ENCODE assay signal across 14 cellular contexts in genomic region chr15:90024406-90024805, GRCh38. TPM values are rescaled to one million over a fixed set of nuclear protein-coding genes. Genes with fewer than 3 reads are reported as not detected.
DNase-seq lines count a peak whose midpoint lies in the region; ATAC-seq and TF ChIP-seq lines count a peak whose summit lies in the region.
"Had no signal": no experiment of that assay in that cellular context is flagged by ENCODE, and none has a peak within 500 bp of the region (broad histone marks: within the 10 kb centered on the region; RNA-seq: fewer than 3 reads in every experiment).

No MANE protein-coding gene starts in this region.

- 86% methylated on average over 1 of the region's 4 CpGs for WGBS in mammary epithelial cell (ENCODE audit: low coverage, missing lambda C conversion rate)

- H4K20me1 ChIP-seq in mammary epithelial cell (ENCODE audit: insufficient read depth, low read length), result no peaks in the 10 kb centered on the region

- H3K36me3 Mint-ChIP-seq in MCF 10A (ENCODE audit: insufficient read depth, unreplicated experiment) (peaks cover 4% of the 10 kb centered on the region), immature natural killer cell (peaks cover 0 to 5% (median 3%) of the 10 kb centered on the region in 3 donors)

- intact Hi-C loops in MCF 10A (cut with micrococcal nuclease), result no loop called here
- intact Hi-C loops in mammary epithelial cell (cut with micrococcal nuclease), result no loop called here
- intact Hi-C loops in posterior vena cava (cut with DNase I), result no loop called here

- H3K9ac ChIP-seq in mammary epithelial cell (ENCODE audit: insufficient read depth, low read length), result no peak overlapping the region

- H3K36me3 ChIP-seq in mammary epithelial cell (ENCODE audit: insufficient read depth, low read length), result no peaks in the 10 kb centered on the region
- H3K36me3 ChIP-seq: Peyer's patch had no signal

- H3K27me3 Mint-ChIP-seq in MCF 10A (ENCODE audit: insufficient read depth, unreplicated experiment), result no peaks in the 10 kb centered on the region
- no peaks in the 10 kb centered on the region for H3K27me3 Mint-ChIP-seq in immature natural killer cell (ENCODE audit: low read depth in 3 of 3)
- H3K27me3 Mint-ChIP-seq: CD4-positive, alpha-beta T cell had no signal

- CTCF ChIA-PET in MCF 10A (lab: Yijun Ruan, JAX) (no interaction called here), mammary epithelial cell (lab: Charles Lee; ENCODE audit: low non-redundant PET) (no interaction called here)

- H3K79me2 ChIP-seq in mammary epithelial cell (ENCODE audit: insufficient read depth, low read length), result peaks cover 48% of the 10 kb centered on the region

- no peak overlapping the region for H3K4me3 Mint-ChIP-seq in MCF 10A (ENCODE audit: unreplicated experiment)
- H3K4me3 Mint-ChIP-seq in immature natural killer cell, result no peak overlapping the region
- H3K4me3 Mint-ChIP-seq: CD4-positive, alpha-beta T cell had no signal

- H3K9me3 Mint-ChIP-seq in MCF 10A (ENCODE audit: unreplicated experiment) (no peaks in the 10 kb centered on the region), immature natural killer cell (no peaks in the 10 kb centered on the region)
- H3K9me3 Mint-ChIP-seq: CD4-positive, alpha-beta T cell had no signal

- no peak overlapping the region for H3K27ac ChIP-seq in mammary epithelial cell (ENCODE audit: insufficient read depth, low read depth, low read length)
- H3K27ac ChIP-seq: Peyer's patch had no signal

- no peak overlapping the region for H3K4me3 ChIP-seq in mammary epithelial cell (replicated peaks in 1 of 3; ENCODE audit: insufficient read depth in 1 of 3, low read depth in 2 of 3, low read length in 3 of 3)
- H3K4me3 ChIP-seq: Peyer's patch had no signal

- H3K4me1 Mint-ChIP-seq in MCF 10A (ENCODE audit: insufficient read depth, unreplicated experiment) (no peaks in the 10 kb centered on the region), immature natural killer cell (peaks cover 37 to 58% of the 10 kb centered on the region in 2 donors)

- no peaks in the 10 kb centered on the region for H3K4me1 ChIP-seq in mammary epithelial cell (ENCODE audit: insufficient read depth, low read length)

- no peak for TF ChIP-seq CTCF in MCF 10A (IDR thresholded peaks at IDR 0.05; ENCODE audit: unreplicated experiment)
- TF ChIP-seq CTCF in mammary epithelial cell (conservative IDR thresholded peaks at IDR 0.05 in 1 of 2, IDR thresholded peaks at IDR 0.05 in 1 of 2; ENCODE audit: extremely low read depth in 1 of 2, insufficient read depth in 1 of 2, low read depth in 1 of 2, low read length in 2 of 2), result no peak

- no peak for ATAC-seq in GM19324 (IDR thresholded peaks at IDR 0.05; ENCODE audit: low FRiP score, unreplicated experiment)
- ATAC-seq in GM21576 (IDR thresholded peaks at IDR 0.05; ENCODE audit: unreplicated experiment), result no peak

- in situ Hi-C loops in mammary epithelial cell (cut with MboI; ENCODE audit: low sequenced_read_pairs in 2 of 2), result no loop called here

- H3K9me3 ChIP-seq in mammary epithelial cell (replicated peaks; ENCODE audit: insufficient read depth, low read length), result no peaks in the 10 kb centered on the region
- H3K9me3 ChIP-seq: Peyer's patch had no signal

- dilution Hi-C loops in mammary epithelial cell (cut with HindIII; ENCODE audit: low sequenced_read_pairs), result no loop called here

- no peak overlapping the region for H3K4me2 ChIP-seq in mammary epithelial cell (ENCODE audit: insufficient read depth, low read depth, low read length)

- peaks cover 2% of the 10 kb centered on the region for H3K27me3 ChIP-seq in mammary epithelial cell (ENCODE audit: insufficient read depth, low read length)
- H3K27me3 ChIP-seq: Peyer's patch had no signal

- BruUV-seq in MCF 10A (replicated peaks; lab: Mats Ljungman, UMichigan) (no TSS peak), mammary epithelial cell (replicated peaks; lab: Mats Ljungman, UMichigan) (no TSS peak)

- POLR2A ChIA-PET in MCF 10A (lab: Yijun Ruan, JAX), result interaction anchor here (1.2 kb wide), 1 partner anchor 10 kb away, joined by 3 read pairs; no protein-coding TSS in a partner anchor

- no peak overlapping the region for H2AFZ ChIP-seq in mammary epithelial cell (ENCODE audit: low read depth, low read length)

- no peak for DNase-seq in MCF 10A (ENCODE audit: unreplicated experiment)
- DNase-seq in mammary epithelial cell, result no peak
- no peak for DNase-seq in immature natural killer cell
- DNase-seq in posterior vena cava (ENCODE audit: low spot score), result peak; percentile 38
- DNase-seq in DMS 273 (lab: John Stamatoyannopoulos, UW; ENCODE audit: unreplicated experiment), result no peak
- DNase-seq: CD4-positive, alpha-beta T cell; H7; NCI-H1417 treated with DMSO at 0.1 percent for 48 hours; NCI-H2029; NCI-H510A treated with DMSO at 0.1 percent for 48 hours; Right ventricle myocardium superior had no signal

- H3K27ac Mint-ChIP-seq in MCF 10A (ENCODE audit: low read depth, unreplicated experiment) (peak overlapping the region; percentile 14), immature natural killer cell (peak overlapping the region in 4 of 6 donors; percentile 51 to 76 (median 65))
- H3K27ac Mint-ChIP-seq: CD4-positive, alpha-beta T cell had no signal

RNA-seq across cellular contexts. Expression of gene ZNF710, which starts 23.3 kb away (rescaled TPM):
- 27.3 and 32.2 TPM in 2 replicates for total RNA-seq in MCF 10A (2022)
- total RNA-seq in mammary epithelial cell, result 10 to 100 TPM in 1 of 2 donors, 1 to 10 TPM in 1; 9.7 to 18.3 TPM
- 2.8 TPM for polyA plus RNA-seq in mammary epithelial cell
- polyA minus RNA-seq in mammary epithelial cell, result 16.2 TPM
- 1 to 10 TPM; 1.7 to 3.4 (median 2.3) TPM for polyA plus RNA-seq in immature natural killer cell
- total RNA-seq in posterior vena cava, result 10 to 100 TPM; 11.6 to 13.3 TPM
